ENCODE assay signal across 24 cellular contexts in the genomic region with DNA sequence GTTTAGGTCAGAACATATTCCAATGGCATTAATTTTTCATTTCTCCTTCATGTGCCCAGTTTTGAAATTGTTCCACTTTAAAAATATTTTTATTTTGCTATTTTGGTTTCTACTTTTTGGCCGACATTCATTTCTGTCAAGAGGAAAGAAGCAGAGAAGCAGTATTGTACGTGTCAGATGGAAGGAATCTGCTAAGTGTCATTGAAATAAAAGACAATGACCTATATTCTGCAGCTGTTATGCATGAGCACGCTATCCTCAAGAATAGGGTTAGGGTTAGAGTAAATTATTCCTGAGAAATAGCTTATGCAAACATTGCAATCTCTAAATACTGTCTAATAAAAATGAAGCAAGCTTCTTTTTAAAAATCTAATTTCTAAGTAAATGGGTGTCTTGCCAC.
"Had no signal": no experiment of that assay in that cellular context is flagged by ENCODE, and none has a peak within 500 bp of the region (broad histone marks: within the 10 kb centered on the region; RNA-seq: fewer than 3 reads in every experiment).

No MANE protein-coding gene starts in this region.

- H3K4me1 Mint-ChIP-seq: activated CD4-positive, alpha-beta T cell treated with anti-CD3 and anti-CD28 coated beads, Interleukin-2, amount 10 ng/mL, durations not matched to agents 7 days and 5 days; activated naive CD8-positive, alpha-beta T cell treated with anti-CD3 and anti-CD28 coated beads for 36 hours; activated T-helper 17 cell treated with anti-CD3 and anti-CD28 coated beads, Interleukin-2, amount 50 U/mL, for 72 hours; T-cell had no signal

- ATAC-seq: activated T-helper 17 cell treated with anti-CD3 and anti-CD28 coated beads, Interleukin-2, amount 50 U/mL, for 72 hours; Panc1; Right ventricle myocardium inferior; T-cell had no signal

- H3K27me3 Mint-ChIP-seq: activated CD4-positive, alpha-beta memory T cell treated with anti-CD3 and anti-CD28 coated beads for 36 hours; activated CD4-positive, alpha-beta T cell treated with anti-CD3 and anti-CD28 coated beads, Interleukin-2, amount 10 ng/mL, durations not matched to agents 7 days and 5 days; activated naive CD8-positive, alpha-beta T cell treated with anti-CD3 and anti-CD28 coated beads for 36 hours; activated T-helper 17 cell treated with anti-CD3 and anti-CD28 coated beads, Interleukin-2, amount 50 U/mL, for 72 hours; T-cell had no signal

- H3K27ac ChIP-seq: brain microvascular endothelial cell, cardiac muscle cell, SK-N-MC, VCaP had no signal

- H3K9me3 Mint-ChIP-seq: activated CD4-positive, alpha-beta memory T cell treated with anti-CD3 and anti-CD28 coated beads for 36 hours; activated CD4-positive, alpha-beta T cell treated with anti-CD3 and anti-CD28 coated beads, Interleukin-2, amount 10 ng/mL, durations not matched to agents 7 days and 5 days; activated naive CD4-positive, alpha-beta T cell treated with anti-CD3 and anti-CD28 coated beads for 36 hours; activated naive CD8-positive, alpha-beta T cell treated with anti-CD3 and anti-CD28 coated beads for 36 hours had no signal

- H3K27ac Mint-ChIP-seq: activated CD4-positive, alpha-beta memory T cell treated with anti-CD3 and anti-CD28 coated beads for 36 hours; activated CD4-positive, alpha-beta T cell treated with anti-CD3 and anti-CD28 coated beads, Interleukin-2, amount 10 ng/mL, durations not matched to agents 7 days and 5 days; activated naive CD4-positive, alpha-beta T cell treated with anti-CD3 and anti-CD28 coated beads for 36 hours; activated naive CD8-positive, alpha-beta T cell treated with anti-CD3 and anti-CD28 coated beads for 36 hours; activated T-helper 17 cell treated with anti-CD3 and anti-CD28 coated beads, Interleukin-2, amount 50 U/mL, for 72 hours; T-cell had no signal

- H3K27me3 ChIP-seq: brain microvascular endothelial cell, cardiac muscle cell had no signal

- H3K36me3 ChIP-seq: brain microvascular endothelial cell, cardiac muscle cell had no signal

- H3K4me3 ChIP-seq: cardiac muscle cell, SK-N-MC had no signal

- H3K36me3 Mint-ChIP-seq: activated CD4-positive, alpha-beta memory T cell treated with anti-CD3 and anti-CD28 coated beads for 36 hours; activated naive CD8-positive, alpha-beta T cell treated with anti-CD3 and anti-CD28 coated beads for 36 hours; T-cell had no signal

- H3K4me3 Mint-ChIP-seq: activated CD4-positive, alpha-beta memory T cell treated with anti-CD3 and anti-CD28 coated beads for 36 hours; activated CD4-positive, alpha-beta T cell treated with anti-CD3 and anti-CD28 coated beads, Interleukin-2, amount 10 ng/mL, durations not matched to agents 7 days and 5 days; activated naive CD4-positive, alpha-beta T cell treated with anti-CD3 and anti-CD28 coated beads for 36 hours; activated naive CD8-positive, alpha-beta T cell treated with anti-CD3 and anti-CD28 coated beads for 36 hours; activated T-helper 17 cell treated with anti-CD3 and anti-CD28 coated beads, Interleukin-2, amount 50 U/mL, for 72 hours; T-cell had no signal

- DNase-seq: activated CD4-positive, alpha-beta memory T cell treated with anti-CD3 and anti-CD28 coated beads for 36 hours; activated CD4-positive, alpha-beta T cell treated with anti-CD3 and anti-CD28 coated beads, Interleukin-2, amount 10 ng/mL, durations not matched to agents 7 days and 5 days; activated CD4-positive, CD25-positive, alpha-beta regulatory T cell; activated CD8-positive, alpha-beta memory T cell treated with anti-CD3 and anti-CD28 coated beads for 24 hours; activated gamma-delta T cell; activated naive CD4-positive, alpha-beta T cell treated with anti-CD3 and anti-CD28 coated beads for 36 hours; activated naive CD8-positive, alpha-beta T cell treated with anti-CD3 and anti-CD28 coated beads for 36 hours; activated T-cell treated with anti-CD3 and anti-CD28 coated beads, Interleukin-2, amount 50 U/mL, for 48 hours; brain microvascular endothelial cell; KG1; NCI-H1092; NCI-H1930; NCI-H510A treated with DMSO at 0.1 percent for 48 hours; NCI-H69; NK-92 treated with Interleukin-12 subunit alpha and Interleukin-12 subunit beta, amount 100 ng/mL, for 24 hours; OCI-M1; RPMI8226; T-cell had no signal
